8 cellular contexts compared by ENCODE assay signal in genomic region chrX:11137543-11138139, GRCh38. TPM values are rescaled to one million over a fixed set of nuclear protein-coding genes. Genes with fewer than 3 reads are reported as not detected.
DNase-seq lines count a peak whose midpoint lies in the region; ATAC-seq and TF ChIP-seq lines count a peak whose summit lies in the region.

No MANE protein-coding gene starts in this region.

- intact Hi-C loops in heart left ventricle (cut with DNase I) = loop anchor here in 6 of 10 donors (2.0 to 10.0 kb wide), 4 partner anchors 943 to 953 kb away; no protein-coding TSS in a partner anchor
- intact Hi-C loops in Right ventricle myocardium inferior (cut with DNase I) = no loop called here

- H3K27me3 ChIP-seq in heart left ventricle = peaks cover 0 to 6% (median 0%) of the 10 kb centered on the region in 9 donors

- no peak overlapping the region for H3K27ac Mint-ChIP-seq in activated naive CD8-positive, alpha-beta T cell treated with anti-CD3 and anti-CD28 coated beads, Interleukin-2, amount 50 U/mL, for 24 hours

- ATAC-seq in heart left ventricle (no peak), Right ventricle myocardium inferior (no peak), GM19452 (IDR thresholded peaks at IDR 0.05; ENCODE audit: unreplicated experiment) (no peak)
- ATAC-seq in activated naive CD8-positive, alpha-beta T cell treated with anti-CD3 and anti-CD28 coated beads, Interleukin-2, amount 50 U/mL, for 24 hours = no peak

- H3K36me3 ChIP-seq in heart left ventricle = peaks cover 0 to 2% (median 0%) of the 10 kb centered on the region in 9 donors

- WGBS in heart left ventricle, 4 donors = 30 to 42% (median 35%) methylated on average over 6 of the region's 6 CpGs

- no peak overlapping the region for H3K27ac ChIP-seq in heart left ventricle

- TF ChIP-seq POLR2A in heart left ventricle (IDR thresholded peaks at IDR 0.05) (no peak), erythroblast (IDR thresholded peaks at IDR 0.05; ENCODE audit: low read length) (no peak)

- H3K36me3 Mint-ChIP-seq in activated naive CD8-positive, alpha-beta T cell treated with anti-CD3 and anti-CD28 coated beads, Interleukin-2, amount 50 U/mL, for 24 hours (ENCODE audit: low read depth) = no peaks in the 10 kb centered on the region

- no peaks in the 10 kb centered on the region for H3K9me3 ChIP-seq in heart left ventricle

- no peaks in the 10 kb centered on the region for H3K27me3 Mint-ChIP-seq in activated naive CD8-positive, alpha-beta T cell treated with anti-CD3 and anti-CD28 coated beads, Interleukin-2, amount 50 U/mL, for 24 hours

- DNase-seq in heart left ventricle (no peak), Right ventricle myocardium inferior (ENCODE audit: missing footprints) (no peak), NCI-H526 treated with DMSO at 0.1 percent for 48 hours (lab: John Stamatoyannopoulos, UW) (peak; percentile 21), erythroblast (lab: John Stamatoyannopoulos, UW) (peak; percentile 41 to 67), renal cortical epithelial cell (ENCODE audit: low read depth) (peak; percentile 30), GF-D8 (lab: John Stamatoyannopoulos, UW) (no peak)
- no peak for DNase-seq in activated naive CD8-positive, alpha-beta T cell treated with anti-CD3 and anti-CD28 coated beads, Interleukin-2, amount 50 U/mL, for 24 hours

- TF ChIP-seq CTCF in heart left ventricle (IDR thresholded peaks at IDR 0.05) = peak; percentile 50 to 87 (median 66)

- peaks cover 2% of the 10 kb centered on the region for H3K4me1 Mint-ChIP-seq in activated naive CD8-positive, alpha-beta T cell treated with anti-CD3 and anti-CD28 coated beads, Interleukin-2, amount 50 U/mL, for 24 hours

- no peaks in the 10 kb centered on the region for H3K9me3 Mint-ChIP-seq in activated naive CD8-positive, alpha-beta T cell treated with anti-CD3 and anti-CD28 coated beads, Interleukin-2, amount 50 U/mL, for 24 hours

- peaks cover 0 to 7% (median 0%) of the 10 kb centered on the region in 12 donors for H3K4me1 ChIP-seq in heart left ventricle

- no peak overlapping the region for H3K4me3 Mint-ChIP-seq in activated naive CD8-positive, alpha-beta T cell treated with anti-CD3 and anti-CD28 coated beads, Interleukin-2, amount 50 U/mL, for 24 hours

- no peak overlapping the region for H3K4me3 ChIP-seq in heart left ventricle

RNA-seq across cellular contexts. Expression of gene HCCS, which starts 26.5 kb away (rescaled TPM):
- total RNA-seq in heart left ventricle (10 to 100 TPM; 23.0 to 64.4 (median 56.2) TPM), Right ventricle myocardium inferior (50.8 TPM), renal cortical epithelial cell (28.1 and 38.5 TPM in 2 replicates)
- polyA plus RNA-seq in heart left ventricle = 10 to 100 TPM; 32.7 to 73.8 TPM

Comparison
In these comparisons a context has a peak if more than half of its experiments do, and no peak if none do; other contexts are left out.
1. DNase-seq: peak in NCI-H526 treated with DMSO at 0.1 percent for 48 hours (single experiment), erythroblast (2 of 2) and renal cortical epithelial cell (single experiment); none in heart left ventricle (0 of 5), Right ventricle myocardium inferior (single experiment), GF-D8 (single experiment) and activated naive CD8-positive, alpha-beta T cell treated with anti-CD3 and anti-CD28 coated beads, Interleukin-2, amount 50 U/mL, for 24 hours (single experiment).